12 cellular contexts compared by ENCODE assay signal in genomic region chr5:133106343-133106742, GRCh38.
"Had no signal": no experiment of that assay in that cellular context is flagged by ENCODE, and none has a peak within 500 bp of the region (broad histone marks: within the 10 kb centered on the region; RNA-seq: fewer than 3 reads in every experiment).

No MANE protein-coding gene starts in this region.

- H3K4me3 ChIP-seq: left ventricle myocardium inferior, neural progenitor cell, tibial nerve had no signal

- H3K27ac ChIP-seq: brain microvascular endothelial cell, left ventricle myocardium inferior, neural progenitor cell, tibial nerve had no signal

- H3K9me3 ChIP-seq: left ventricle myocardium inferior, tibial nerve had no signal

- H3K9ac ChIP-seq: neural progenitor cell had no signal

- H3K27me3 ChIP-seq: brain microvascular endothelial cell, neural progenitor cell, tibial nerve had no signal

- H3K4me3 Mint-ChIP-seq: activated CD8-positive, alpha-beta T cell treated with anti-CD3 and anti-CD28 coated beads for 36 hours; dendritic cell treated with granulocyte-macrophage colony-stimulating factor and Interleukin-4, amounts not matched to agents 40 ng/mL and 50 ng/mL, for 4 days; neural progenitor cell; T-helper 2 cell treated with Interferon-gamma antibody and Interleukin-4, amounts not matched to agents 5 μg/mL and 100 μg/mL, for 36 hours had no signal

- H2AFZ ChIP-seq: neural progenitor cell had no signal

- DNase-seq: activated CD8-positive, alpha-beta T cell treated with anti-CD3 and anti-CD28 coated beads for 36 hours; activated naive CD4-positive, alpha-beta T cell treated with anti-CD3 and anti-CD28 coated beads, Interleukin-2, amount 50 U/mL, for 16 hours; brain microvascular endothelial cell; erythroblast; kidney; left ventricle myocardium inferior; SW 1271 had no signal

- H3K4me2 ChIP-seq: neural progenitor cell had no signal

- H3K27ac Mint-ChIP-seq: activated CD8-positive, alpha-beta T cell treated with anti-CD3 and anti-CD28 coated beads for 36 hours; activated T-helper 2 cell treated with anti-CD3 and anti-CD28 coated beads, Interferon-gamma antibody, Interleukin-2, Interleukin-4, amounts not matched to agents 10 μg/mL and 5 μg/mL and 100 μg/mL, durations not matched to agents 14 hours and 24 hours and 36 hours; neural progenitor cell had no signal

- H3K27me3 Mint-ChIP-seq: activated CD8-positive, alpha-beta T cell treated with anti-CD3 and anti-CD28 coated beads for 36 hours had no signal

- H3K9me3 Mint-ChIP-seq: activated CD8-positive, alpha-beta T cell treated with anti-CD3 and anti-CD28 coated beads for 36 hours; activated T-helper 2 cell treated with anti-CD3 and anti-CD28 coated beads, Interferon-gamma antibody, Interleukin-2, Interleukin-4, amounts not matched to agents 10 μg/mL and 5 μg/mL and 100 μg/mL, durations not matched to agents 14 hours and 24 hours and 36 hours; dendritic cell treated with granulocyte-macrophage colony-stimulating factor and Interleukin-4, amounts not matched to agents 40 ng/mL and 50 ng/mL, for 4 days; T-helper 2 cell treated with Interferon-gamma antibody and Interleukin-4, amounts not matched to agents 5 μg/mL and 100 μg/mL, for 36 hours had no signal
